15 cellular contexts compared by ENCODE assay signal in the genomic region with DNA sequence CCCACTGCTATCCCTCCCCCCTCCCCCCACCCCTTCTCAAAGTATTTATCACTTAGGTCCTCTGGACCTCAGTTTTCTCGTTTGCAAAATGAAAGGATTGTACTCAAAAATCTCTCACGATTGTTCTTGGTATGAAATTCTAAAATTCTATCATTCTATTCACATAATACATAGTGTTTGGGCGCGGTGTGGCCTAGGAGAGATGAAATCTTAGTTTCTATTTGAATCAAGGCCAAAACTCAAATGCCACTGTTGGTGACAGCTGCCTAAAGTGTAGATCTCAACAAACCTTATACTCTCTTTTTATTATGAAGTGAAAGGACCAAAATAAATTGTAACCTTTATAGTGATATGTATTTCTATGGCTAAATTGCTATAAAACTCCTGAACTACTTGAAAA. TPM values are rescaled to one million over a fixed set of nuclear protein-coding genes. Genes with fewer than 3 reads are reported as not detected.
DNase-seq lines count a peak whose midpoint lies in the region; ATAC-seq and TF ChIP-seq lines count a peak whose summit lies in the region.
"Had no signal": no experiment of that assay in that cellular context is flagged by ENCODE, and none has a peak within 500 bp of the region (broad histone marks: within the 10 kb centered on the region; RNA-seq: fewer than 3 reads in every experiment).

No MANE protein-coding gene starts in this region.

- peak; percentile 61 for ATAC-seq in activated CD8-positive, alpha-beta memory T cell treated with anti-CD3 and anti-CD28 coated beads, Interleukin-2, amount 10 ng/mL, durations not matched to agents 7 days and 5 days
- peak; percentile 50 for ATAC-seq in HG02870 (IDR thresholded peaks at IDR 0.05; ENCODE audit: unreplicated experiment)
- ATAC-seq: GM12878, HCT116 had no signal

- H3K27ac Mint-ChIP-seq in activated CD8-positive, alpha-beta memory T cell treated with anti-CD3 and anti-CD28 coated beads, Interleukin-2, amount 10 ng/mL, durations not matched to agents 7 days and 5 days: no peak overlapping the region
- H3K27ac Mint-ChIP-seq in T-helper 2 cell treated with Interferon-gamma antibody and Interleukin-4, amounts not matched to agents 5 μg/mL and 100 μg/mL, for 36 hours: no peak overlapping the region
- H3K27ac Mint-ChIP-seq in endothelial cell (ENCODE audit: unreplicated experiment): no peak overlapping the region
- H3K27ac Mint-ChIP-seq: B cell; CD4-positive, alpha-beta T cell had no signal

- peak; percentile 48 for DNase-seq in activated CD8-positive, alpha-beta memory T cell treated with anti-CD3 and anti-CD28 coated beads, Interleukin-2, amount 10 ng/mL, durations not matched to agents 7 days and 5 days
- DNase-seq in activated CD8-positive, alpha-beta memory T cell treated with anti-CD3 and anti-CD28 coated beads, Interleukin-2, amount 50 U/mL, for 4 hours: no peak
- DNase-seq in T-helper 2 cell treated with Interferon-gamma antibody and Interleukin-4, amounts not matched to agents 5 μg/mL and 100 μg/mL, for 36 hours (ENCODE audit: low spot score): peak; percentile 30
- DNase-seq in posterior cingulate gyrus (no peak), endothelial cell (ENCODE audit: low spot score) (no peak), NCI-H2227 treated with DMSO at 0.1 percent for 48 hours (lab: John Stamatoyannopoulos, UW) (no peak)
- DNase-seq: C1 segment of cervical spinal cord; Calu3; CD4-positive, alpha-beta T cell; DMS 273 treated with DMSO at 0.1 percent for 48 hours; GM23248 had no signal

- H3K4me3 Mint-ChIP-seq in activated CD8-positive, alpha-beta memory T cell treated with anti-CD3 and anti-CD28 coated beads, Interleukin-2, amount 10 ng/mL, durations not matched to agents 7 days and 5 days: no peak overlapping the region
- no peak overlapping the region for H3K4me3 Mint-ChIP-seq in T-helper 2 cell treated with Interferon-gamma antibody and Interleukin-4, amounts not matched to agents 5 μg/mL and 100 μg/mL, for 36 hours
- no peak overlapping the region for H3K4me3 Mint-ChIP-seq in endothelial cell (ENCODE audit: unreplicated experiment)
- H3K4me3 Mint-ChIP-seq: B cell; CD4-positive, alpha-beta T cell had no signal

- H3K36me3 Mint-ChIP-seq in activated CD8-positive, alpha-beta memory T cell treated with anti-CD3 and anti-CD28 coated beads, Interleukin-2, amount 10 ng/mL, durations not matched to agents 7 days and 5 days: peaks cover 1% of the 10 kb centered on the region
- no peaks in the 10 kb centered on the region for H3K36me3 Mint-ChIP-seq in T-helper 2 cell treated with Interferon-gamma antibody and Interleukin-4, amounts not matched to agents 5 μg/mL and 100 μg/mL, for 36 hours (ENCODE audit: low read depth)
- no peaks in the 10 kb centered on the region for H3K36me3 Mint-ChIP-seq in endothelial cell (ENCODE audit: low read depth, unreplicated experiment)

- intact Hi-C loops in posterior cingulate gyrus (cut with DNase I): no loop called here

- peaks cover 2% of the 10 kb centered on the region for H3K27me3 Mint-ChIP-seq in activated CD8-positive, alpha-beta memory T cell treated with anti-CD3 and anti-CD28 coated beads, Interleukin-2, amount 10 ng/mL, durations not matched to agents 7 days and 5 days
- peaks cover 7% of the 10 kb centered on the region for H3K27me3 Mint-ChIP-seq in T-helper 2 cell treated with Interferon-gamma antibody and Interleukin-4, amounts not matched to agents 5 μg/mL and 100 μg/mL, for 36 hours (ENCODE audit: low read depth)
- no peaks in the 10 kb centered on the region for H3K27me3 Mint-ChIP-seq in endothelial cell (ENCODE audit: unreplicated experiment)
- H3K27me3 Mint-ChIP-seq: B cell; CD4-positive, alpha-beta T cell had no signal

- no peaks in the 10 kb centered on the region for H3K9me3 Mint-ChIP-seq in activated CD8-positive, alpha-beta memory T cell treated with anti-CD3 and anti-CD28 coated beads, Interleukin-2, amount 10 ng/mL, durations not matched to agents 7 days and 5 days (ENCODE audit: low read depth)
- peaks cover 4% of the 10 kb centered on the region for H3K9me3 Mint-ChIP-seq in T-helper 2 cell treated with Interferon-gamma antibody and Interleukin-4, amounts not matched to agents 5 μg/mL and 100 μg/mL, for 36 hours
- H3K9me3 Mint-ChIP-seq in endothelial cell (ENCODE audit: unreplicated experiment): no peaks in the 10 kb centered on the region
- H3K9me3 Mint-ChIP-seq: CD4-positive, alpha-beta T cell had no signal

- no peak for TF ChIP-seq CTCF in endothelial cell (IDR thresholded peaks at IDR 0.05; ENCODE audit: unreplicated experiment)

- peaks cover 11% of the 10 kb centered on the region for H3K4me1 Mint-ChIP-seq in activated CD8-positive, alpha-beta memory T cell treated with anti-CD3 and anti-CD28 coated beads, Interleukin-2, amount 10 ng/mL, durations not matched to agents 7 days and 5 days
- peaks cover 15% of the 10 kb centered on the region for H3K4me1 Mint-ChIP-seq in T-helper 2 cell treated with Interferon-gamma antibody and Interleukin-4, amounts not matched to agents 5 μg/mL and 100 μg/mL, for 36 hours (ENCODE audit: low read depth)
- peaks cover 5% of the 10 kb centered on the region for H3K4me1 Mint-ChIP-seq in endothelial cell (ENCODE audit: unreplicated experiment)
- H3K4me1 Mint-ChIP-seq: B cell had no signal

- CTCF ChIA-PET in activated CD8-positive, alpha-beta memory T cell treated with anti-CD3 and anti-CD28 coated beads, Interleukin-2, amount 10 ng/mL, durations not matched to agents 7 days and 5 days (lab: Charles Lee): no interaction called here

RNA-seq across cellular contexts. Expression of a gene that starts 23.7 kb away (rescaled TPM):
- 10 to 100 TPM; 39.7 to 42.5 TPM for total RNA-seq in activated CD8-positive, alpha-beta memory T cell treated with anti-CD3 and anti-CD28 coated beads, Interleukin-2, amount 10 ng/mL, durations not matched to agents 7 days and 5 days
- 23.2 TPM for total RNA-seq in endothelial cell (ENCODE audit: unreplicated experiment)

Comparison
In these comparisons a context has a peak if more than half of its experiments do, and no peak if none do; other contexts are left out.
1. DNase-seq: peak in activated CD8-positive, alpha-beta memory T cell treated with anti-CD3 and anti-CD28 coated beads, Interleukin-2, amount 10 ng/mL, durations not matched to agents 7 days and 5 days (single experiment) and T-helper 2 cell treated with Interferon-gamma antibody and Interleukin-4, amounts not matched to agents 5 μg/mL and 100 μg/mL, for 36 hours (single experiment); none in activated CD8-positive, alpha-beta memory T cell treated with anti-CD3 and anti-CD28 coated beads, Interleukin-2, amount 50 U/mL, for 4 hours (single experiment), posterior cingulate gyrus (0 of 10), endothelial cell (single experiment) and NCI-H2227 treated with DMSO at 0.1 percent for 48 hours (single experiment).